20 cellular contexts compared by ENCODE assay signal in the genomic region with DNA sequence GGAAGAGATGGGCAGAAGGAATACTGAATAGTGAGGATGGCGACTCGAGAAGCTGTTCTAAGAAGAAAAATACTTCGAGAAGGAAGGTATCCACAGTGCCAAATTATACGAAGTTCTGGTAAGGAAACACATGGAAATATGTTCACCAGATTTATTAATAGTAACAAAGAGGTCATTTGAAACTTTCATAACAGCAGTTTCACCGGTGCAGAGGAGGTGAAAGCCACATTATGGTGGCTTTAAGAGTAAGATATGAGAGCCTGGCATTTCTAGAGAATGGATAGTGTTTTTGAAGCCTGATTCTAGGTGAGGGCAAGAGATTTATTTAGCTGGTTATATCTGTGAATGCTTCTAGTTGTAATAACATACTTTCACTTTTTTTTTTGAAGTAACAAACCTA.
A peak's percentile ranks its signal among the peaks of the same experiment; 100 is the strongest.
DNase-seq lines count a peak whose midpoint lies in the region; ATAC-seq lines count a peak whose summit lies in the region.
"Had no signal": no experiment of that assay in that cellular context is flagged by ENCODE, and none has a peak within 500 bp of the region (broad histone marks: within the 10 kb centered on the region; RNA-seq: fewer than 3 reads in every experiment).

No MANE protein-coding gene starts in this region.

- ATAC-seq in GM18909 (IDR thresholded peaks at IDR 0.05; ENCODE audit: poor library complexity, unreplicated experiment) (peak; percentile 68), GM21723 (IDR thresholded peaks at IDR 0.05; ENCODE audit: unreplicated experiment) (peak; percentile 76), HG03342 (IDR thresholded peaks at IDR 0.05; ENCODE audit: unreplicated experiment) (peak; percentile 55), GM18907 (IDR thresholded peaks at IDR 0.05; ENCODE audit: unreplicated experiment) (no peak), GM18858 (IDR thresholded peaks at IDR 0.05; ENCODE audit: unreplicated experiment) (no peak)
- ATAC-seq in activated naive CD8-positive, alpha-beta T cell treated with anti-CD3 and anti-CD28 coated beads, Interleukin-2, amount 50 U/mL, for 24 hours = no peak
- ATAC-seq in effector memory CD8-positive, alpha-beta T cell (replicated peaks) = no peak
- ATAC-seq: left cardiac atrium had no signal

- H3K4me1 Mint-ChIP-seq in activated naive CD8-positive, alpha-beta T cell treated with anti-CD3 and anti-CD28 coated beads, Interleukin-2, amount 50 U/mL, for 24 hours = peaks cover 25% of the 10 kb centered on the region
- H3K4me1 Mint-ChIP-seq in effector memory CD8-positive, alpha-beta T cell (ENCODE audit: low read depth in 2 of 2) = peaks cover 17 to 29% of the 10 kb centered on the region in 2 donors

- peak overlapping the region; percentile 44 for H3K27ac Mint-ChIP-seq in activated naive CD8-positive, alpha-beta T cell treated with anti-CD3 and anti-CD28 coated beads, Interleukin-2, amount 50 U/mL, for 24 hours
- H3K27ac Mint-ChIP-seq in effector memory CD8-positive, alpha-beta T cell = peak overlapping the region in 1 of 2 donors; percentile 11
- H3K27ac Mint-ChIP-seq: endodermal cell had no signal

- DNase-seq in activated naive CD8-positive, alpha-beta T cell treated with anti-CD3 and anti-CD28 coated beads, Interleukin-2, amount 50 U/mL, for 24 hours = no peak
- DNase-seq in effector memory CD8-positive, alpha-beta T cell = no peak
- DNase-seq: activated CD4-positive, alpha-beta T cell treated with anti-CD3 and anti-CD28 coated beads, Interleukin-2, amount 50 U/mL, for 1 hour; activated T-cell treated with anti-CD3 and anti-CD28 coated beads, Interleukin-2, amount 50 U/mL, for 48 hours; caudate nucleus; EL; endodermal cell; left cardiac atrium; NCI-H1694 treated with DMSO at 0.1 percent for 48 hours; NCI-H510A treated with DMSO at 0.1 percent for 48 hours; occipital lobe; SJCRH30; stimulated activated CD4-positive, alpha-beta T cell treated with anti-CD3 and anti-CD28 coated beads, Interleukin-4, amount 100 ng/mL, for 4 hours; thyroid gland had no signal

- H3K9me3 Mint-ChIP-seq in activated naive CD8-positive, alpha-beta T cell treated with anti-CD3 and anti-CD28 coated beads, Interleukin-2, amount 50 U/mL, for 24 hours = peaks cover 6% of the 10 kb centered on the region
- no peaks in the 10 kb centered on the region for H3K9me3 Mint-ChIP-seq in effector memory CD8-positive, alpha-beta T cell
- H3K9me3 Mint-ChIP-seq: endodermal cell had no signal

- no peak overlapping the region for H3K4me3 Mint-ChIP-seq in activated naive CD8-positive, alpha-beta T cell treated with anti-CD3 and anti-CD28 coated beads, Interleukin-2, amount 50 U/mL, for 24 hours
- H3K4me3 Mint-ChIP-seq in effector memory CD8-positive, alpha-beta T cell = no peak overlapping the region
- H3K4me3 Mint-ChIP-seq: CD14-positive monocyte, endodermal cell had no signal

- peaks cover 15% of the 10 kb centered on the region for H3K36me3 Mint-ChIP-seq in activated naive CD8-positive, alpha-beta T cell treated with anti-CD3 and anti-CD28 coated beads, Interleukin-2, amount 50 U/mL, for 24 hours (ENCODE audit: low read depth)
- peaks cover 3% of the 10 kb centered on the region for H3K36me3 Mint-ChIP-seq in effector memory CD8-positive, alpha-beta T cell (ENCODE audit: insufficient read depth)

- H3K27me3 Mint-ChIP-seq in activated naive CD8-positive, alpha-beta T cell treated with anti-CD3 and anti-CD28 coated beads, Interleukin-2, amount 50 U/mL, for 24 hours = no peaks in the 10 kb centered on the region
- no peaks in the 10 kb centered on the region for H3K27me3 Mint-ChIP-seq in effector memory CD8-positive, alpha-beta T cell

Comparison
In these comparisons a context has a peak if more than half of its experiments do, and no peak if none do; other contexts are left out.
1. ATAC-seq: peak in GM18909 (single experiment), GM21723 (single experiment) and HG03342 (single experiment); none in activated naive CD8-positive, alpha-beta T cell treated with anti-CD3 and anti-CD28 coated beads, Interleukin-2, amount 50 U/mL, for 24 hours (single experiment), GM18907 (single experiment), effector memory CD8-positive, alpha-beta T cell (single experiment) and GM18858 (single experiment).